Comparison of ENCODE assay signal across 15 cellular contexts in genomic region chr5:82092-82491, GRCh38. TPM values are rescaled to one million over a fixed set of nuclear protein-coding genes. Genes with fewer than 3 reads are reported as not detected.
A peak's percentile ranks its signal among the peaks of the same experiment; 100 is the strongest.
DNase-seq lines count a peak whose midpoint lies in the region; ATAC-seq and TF ChIP-seq lines count a peak whose summit lies in the region.
"Had no signal": no experiment of that assay in that cellular context is flagged by ENCODE, and none has a peak within 500 bp of the region (broad histone marks: within the 10 kb centered on the region; RNA-seq: fewer than 3 reads in every experiment).

No MANE protein-coding gene starts in this region.

- H2BK120ac ChIP-seq in mesendoderm (ENCODE audit: low read depth, low read length): no peak overlapping the region

- no peaks in the 10 kb centered on the region for H3K9me3 ChIP-seq in HUES6 (ENCODE audit: control insufficient read depth, insufficient read depth, low read depth, low read length)
- H3K9me3 ChIP-seq: BLaER1 treated with 17β-estradiol and CSF1 and Interleukin-3, amounts not matched to agents 10 nM and 100 nM; colonic mucosa; sigmoid colon; tibial artery had no signal

- H3K4me3 ChIP-seq in HUES6 (ENCODE audit: low read depth, low read length) (peak overlapping the region; percentile 18), mesendoderm (ENCODE audit: low read length) (no peak overlapping the region)
- H3K4me3 ChIP-seq: BLaER1 treated with 17β-estradiol and CSF1 and Interleukin-3, amounts not matched to agents 10 nM and 100 nM; colonic mucosa; sigmoid colon; tibial artery had no signal

- no peak for ATAC-seq in activated CD4-positive, CD25-positive, alpha-beta regulatory T cell treated with anti-CD3 and anti-CD28 coated beads, Interleukin-2, amount 50 U/mL, for 24 hours

- CTCF ChIA-PET in activated CD4-positive, alpha-beta memory T cell treated with anti-CD3 and anti-CD28 coated beads for 36 hours (lab: Charles Lee): no interaction called here

- H2AK5ac ChIP-seq in mesendoderm (ENCODE audit: low read length): no peak overlapping the region

- H2BK15ac ChIP-seq in mesendoderm (replicated peaks; ENCODE audit: low read depth): no peak overlapping the region

- no peak overlapping the region for H3K56ac ChIP-seq in mesendoderm (ENCODE audit: low read length)

- H3K4me3 Mint-ChIP-seq in brain: peak overlapping the region in 2 of 5 experiments; percentile 18 to 66
- H3K4me3 Mint-ChIP-seq in activated CD4-positive, alpha-beta memory T cell treated with anti-CD3 and anti-CD28 coated beads for 36 hours: no peak overlapping the region
- H3K4me3 Mint-ChIP-seq: activated CD4-positive, alpha-beta T cell treated with anti-CD3 and anti-CD28 coated beads, Interleukin-2, amount 10 ng/mL, durations not matched to agents 7 days and 5 days had no signal

- no peak overlapping the region for H3K18ac ChIP-seq in mesendoderm (ENCODE audit: low read length)

- H4K5ac ChIP-seq in mesendoderm (ENCODE audit: low read length): no peak overlapping the region

- peaks cover 3% of the 10 kb centered on the region for H3K27me3 Mint-ChIP-seq in brain
- peaks cover 2% of the 10 kb centered on the region for H3K27me3 Mint-ChIP-seq in activated CD4-positive, alpha-beta memory T cell treated with anti-CD3 and anti-CD28 coated beads for 36 hours

- no peaks in the 10 kb centered on the region for H3K9me3 Mint-ChIP-seq in brain
- H3K9me3 Mint-ChIP-seq in activated CD4-positive, alpha-beta memory T cell treated with anti-CD3 and anti-CD28 coated beads for 36 hours: peaks cover 3% of the 10 kb centered on the region
- H3K9me3 Mint-ChIP-seq: activated CD4-positive, alpha-beta T cell treated with anti-CD3 and anti-CD28 coated beads, Interleukin-2, amount 10 ng/mL, durations not matched to agents 7 days and 5 days had no signal

- intact Hi-C loops in activated CD4-positive, alpha-beta memory T cell treated with anti-CD3 and anti-CD28 coated beads for 36 hours (cut with micrococcal nuclease): no loop called here

- no peak overlapping the region for H3K4me2 ChIP-seq in mesendoderm (ENCODE audit: low read length)

- H3K4me1 Mint-ChIP-seq in brain: peaks cover 54% of the 10 kb centered on the region
- no peaks in the 10 kb centered on the region for H3K4me1 Mint-ChIP-seq in activated CD4-positive, alpha-beta memory T cell treated with anti-CD3 and anti-CD28 coated beads for 36 hours (ENCODE audit: low read depth)
- H3K4me1 Mint-ChIP-seq: activated CD4-positive, alpha-beta T cell treated with anti-CD3 and anti-CD28 coated beads, Interleukin-2, amount 10 ng/mL, durations not matched to agents 7 days and 5 days had no signal

- WGBS in mesendoderm (ENCODE audit: extremely low coverage, insufficient coverage, low lambda C conversion rate): no CpG with 5 or more reads among the region's 10 CpGs

- peaks cover 33% of the 10 kb centered on the region for H3K4me1 ChIP-seq in HUES6 (ENCODE audit: control insufficient read depth, insufficient read depth, low read length)
- H3K4me1 ChIP-seq in mesendoderm (ENCODE audit: control insufficient read depth, low read depth, low read length): peaks cover 5% of the 10 kb centered on the region
- H3K4me1 ChIP-seq: colonic mucosa, sigmoid colon, tibial artery had no signal

- H3K9ac ChIP-seq in HUES6 (ENCODE audit: low read length) (peak overlapping the region; percentile 31), mesendoderm (ENCODE audit: low read length) (no peak overlapping the region)
- H3K9ac ChIP-seq: BLaER1 treated with 17β-estradiol and CSF1 and Interleukin-3, amounts not matched to agents 10 nM and 100 nM had no signal

- H3K79me1 ChIP-seq in mesendoderm (ENCODE audit: low read length): no peaks in the 10 kb centered on the region

- DNase-seq in AG20443 (ENCODE audit: low spot score) (peak; percentile 67), mesendoderm (peak; percentile 92), activated gamma-delta T cell treated with Interleukin-2 at 50 U/mL for 16 hours (no peak), Kasumi-1 (lab: John Stamatoyannopoulos, UW) (no peak)
- DNase-seq in activated CD4-positive, alpha-beta memory T cell treated with anti-CD3 and anti-CD28 coated beads for 36 hours: no peak
- DNase-seq: activated CD4-positive, alpha-beta T cell treated with anti-CD3 and anti-CD28 coated beads, Interleukin-2, amount 10 ng/mL, durations not matched to agents 7 days and 5 days; activated gamma-delta T cell; colonic mucosa; foreskin melanocyte; sigmoid colon; tibial artery had no signal

- POLR2A ChIA-PET in activated CD4-positive, alpha-beta memory T cell treated with anti-CD3 and anti-CD28 coated beads for 36 hours (lab: Charles Lee): no interaction called here

- no peaks in the 10 kb centered on the region for H3K79me2 ChIP-seq in mesendoderm (ENCODE audit: control insufficient read depth, insufficient read depth, low read length)

- TF ChIP-seq CTCF in brain (conservative IDR thresholded peaks at IDR 0.05): no peak

- H3K27ac Mint-ChIP-seq in brain: peak overlapping the region in 3 of 5 experiments; percentile 39 to 75 (median 62)
- H3K27ac Mint-ChIP-seq in activated CD4-positive, alpha-beta memory T cell treated with anti-CD3 and anti-CD28 coated beads for 36 hours: no peak overlapping the region
- H3K27ac Mint-ChIP-seq: activated CD4-positive, alpha-beta T cell treated with anti-CD3 and anti-CD28 coated beads, Interleukin-2, amount 10 ng/mL, durations not matched to agents 7 days and 5 days had no signal

- H3K27me3 ChIP-seq in HUES6 (ENCODE audit: control insufficient read depth, insufficient read depth, low read length) (peaks cover 9% of the 10 kb centered on the region; the same call in 1 of the 2 replicates), mesendoderm (ENCODE audit: insufficient read depth, low read length, poor library complexity) (no peaks in the 10 kb centered on the region)
- H3K27me3 ChIP-seq: colonic mucosa had no signal

- no peak overlapping the region for H3K4ac ChIP-seq in mesendoderm (ENCODE audit: low read depth, low read length)

- no peak overlapping the region for H3K23ac ChIP-seq in mesendoderm (ENCODE audit: low read length)

- H3K36me3 ChIP-seq in HUES6 (ENCODE audit: control insufficient read depth, insufficient read depth, low read length) (no peaks in the 10 kb centered on the region), mesendoderm (ENCODE audit: control insufficient read depth, insufficient read depth, low read length) (no peaks in the 10 kb centered on the region)
- H3K36me3 ChIP-seq: BLaER1 treated with 17β-estradiol and CSF1 and Interleukin-3, amounts not matched to agents 10 nM and 100 nM; colonic mucosa; sigmoid colon; tibial artery had no signal

- no peaks in the 10 kb centered on the region for H3K36me3 Mint-ChIP-seq in brain
- H3K36me3 Mint-ChIP-seq in activated CD4-positive, alpha-beta memory T cell treated with anti-CD3 and anti-CD28 coated beads for 36 hours: peaks cover 3% of the 10 kb centered on the region

- no peak overlapping the region for H4K8ac ChIP-seq in mesendoderm (ENCODE audit: low read depth, low read length)

- H2BK5ac ChIP-seq in mesendoderm (ENCODE audit: low read length): no peak overlapping the region

- H3K27ac ChIP-seq in HUES6 (ENCODE audit: low read depth, low read length) (no peak overlapping the region), mesendoderm (ENCODE audit: low read depth, low read length) (no peak overlapping the region)
- H3K27ac ChIP-seq: BLaER1 treated with 17β-estradiol and CSF1 and Interleukin-3, amounts not matched to agents 10 nM and 100 nM; colonic mucosa; sigmoid colon; tibial artery had no signal

RNA-seq across cellular contexts. Expression of gene PLEKHG4B, which starts 9.9 kb away (rescaled TPM):
- polyA plus RNA-seq in brain (ENCODE audit: insufficient read depth, low read depth, low replicate concordance): 23.0 TPM
- polyA plus RNA-seq in mesendoderm (2013, experiment 1 of 2): 22.0 TPM
- 23.1 TPM for polyA plus RNA-seq in mesendoderm (2013, experiment 2 of 2)
- not detected for total RNA-seq in activated CD4-positive, alpha-beta memory T cell treated with anti-CD3 and anti-CD28 coated beads for 36 hours

Comparison
In these comparisons a context has a peak if more than half of its experiments do, and no peak if none do; other contexts are left out.
1. DNase-seq: peak in AG20443 (single experiment) and mesendoderm (single experiment); none in activated gamma-delta T cell treated with Interleukin-2 at 50 U/mL for 16 hours (single experiment), Kasumi-1 (0 of 2) and activated CD4-positive, alpha-beta memory T cell treated with anti-CD3 and anti-CD28 coated beads for 36 hours (single experiment).